8 cellular contexts compared by ENCODE assay signal in genomic region chr1:29197590-29197924, GRCh38. TPM values are rescaled to one million over a fixed set of nuclear protein-coding genes. Genes with fewer than 3 reads are reported as not detected.
DNase-seq lines count a peak whose midpoint lies in the region; ATAC-seq and TF ChIP-seq lines count a peak whose summit lies in the region.

No MANE protein-coding gene starts in this region.

- DNase-seq in heart left ventricle: no peak
- no peak for DNase-seq in cardiac septum (ENCODE audit: low spot score)
- DNase-seq in NCI-H1694 (lab: John Stamatoyannopoulos, UW): peak; percentile 1
- peak; percentile 50 for DNase-seq in activated CD4-positive, alpha-beta memory T cell treated with anti-CD3 and anti-CD28 coated beads for 36 hours
- peak; percentile 56 for DNase-seq in glomerular visceral epithelial cell (ENCODE audit: extremely low spot score)
- DNase-seq in testis: peak; percentile 58
- DNase-seq in posterior vena cava (ENCODE audit: low spot score): no peak
- DNase-seq in tibial nerve (ENCODE audit: low spot score in 2 of 2): no peak

- TF ChIP-seq EP300 in tibial nerve (IDR thresholded peaks at IDR 0.05): no peak

- H3K27me3 ChIP-seq in heart left ventricle (no peaks in the 10 kb centered on the region), testis (no peaks in the 10 kb centered on the region), tibial nerve (no peaks in the 10 kb centered on the region)

- no peaks in the 10 kb centered on the region for H3K27me3 Mint-ChIP-seq in activated CD4-positive, alpha-beta memory T cell treated with anti-CD3 and anti-CD28 coated beads for 36 hours

- H3K27ac ChIP-seq in heart left ventricle (peak overlapping the region in 1 of 12 donors; percentile 15), testis (no peak overlapping the region), tibial nerve (no peak overlapping the region)

- no peak overlapping the region for H3K27ac Mint-ChIP-seq in activated CD4-positive, alpha-beta memory T cell treated with anti-CD3 and anti-CD28 coated beads for 36 hours

- peaks cover 0 to 76% (median 60%) of the 10 kb centered on the region in 9 donors for H3K36me3 ChIP-seq in heart left ventricle
- no peaks in the 10 kb centered on the region for H3K36me3 ChIP-seq in testis (ENCODE audit: low read depth, missing control alignments)
- peaks cover 0 to 92% (median 4%) of the 10 kb centered on the region in 3 donors for H3K36me3 ChIP-seq in tibial nerve

- H3K9me3 ChIP-seq in heart left ventricle: no peaks in the 10 kb centered on the region
- no peaks in the 10 kb centered on the region for H3K9me3 ChIP-seq in testis
- no peaks in the 10 kb centered on the region for H3K9me3 ChIP-seq in tibial nerve

- peaks cover 3% of the 10 kb centered on the region for H3K4me1 Mint-ChIP-seq in activated CD4-positive, alpha-beta memory T cell treated with anti-CD3 and anti-CD28 coated beads for 36 hours (ENCODE audit: low read depth)

- H3K4me1 ChIP-seq in heart left ventricle (peaks cover 0 to 11% (median 7%) of the 10 kb centered on the region in 12 donors), testis (no peaks in the 10 kb centered on the region), tibial nerve (peaks cover 0 to 7% (median 6%) of the 10 kb centered on the region in 4 donors)

- H3K9me3 Mint-ChIP-seq in activated CD4-positive, alpha-beta memory T cell treated with anti-CD3 and anti-CD28 coated beads for 36 hours: no peaks in the 10 kb centered on the region

- ATAC-seq in heart left ventricle: peak; percentile 32 to 71 (median 62)

- H3K4me3 ChIP-seq in heart left ventricle (no peak overlapping the region), testis (no peak overlapping the region), tibial nerve (no peak overlapping the region)

- 80 to 86% (median 81%) methylated on average over 2 of the region's 2 CpGs for WGBS in heart left ventricle, 4 donors
- 96 to 98% methylated on average over 2 of the region's 2 CpGs for WGBS in testis, 2 donors
- WGBS in tibial nerve, 2 donors: 96% methylated on average over 2 of the region's 2 CpGs

- POLR2A ChIA-PET in activated CD4-positive, alpha-beta memory T cell treated with anti-CD3 and anti-CD28 coated beads for 36 hours (lab: Charles Lee): interaction anchor here (0.9 kb wide), 1 partner anchor 16 kb away, joined by 4 read pairs; the partner anchor contains the start of gene SRSF4

- TF ChIP-seq POLR2A in heart left ventricle (IDR thresholded peaks at IDR 0.05) (no peak), testis (IDR thresholded peaks at IDR 0.05) (no peak), tibial nerve (IDR thresholded peaks at IDR 0.05) (no peak)

- TF ChIP-seq CTCF in heart left ventricle (IDR thresholded peaks at IDR 0.05) (peak in 8 of 12 donors; percentile 18 to 40 (median 22)), testis (IDR thresholded peaks at IDR 0.05) (peak in 2 of 3 experiments; percentile 11 to 15), tibial nerve (IDR thresholded peaks at IDR 0.05) (peak in 1 of 5 experiments; percentile 30)

- CTCF ChIA-PET in activated CD4-positive, alpha-beta memory T cell treated with anti-CD3 and anti-CD28 coated beads for 36 hours (lab: Charles Lee): interaction anchor here (0.6 to 2.5 kb wide), 12 partner anchors 14 to 413 kb away, joined by 3 to 15 read pairs (median 4); partner anchors contain the start of gene SRSF4

- intact Hi-C loops in heart left ventricle (cut with DNase I): no loop called here
- intact Hi-C loops in cardiac septum (cut with DNase I): no loop called here
- intact Hi-C loops in activated CD4-positive, alpha-beta memory T cell treated with anti-CD3 and anti-CD28 coated beads for 36 hours (cut with micrococcal nuclease): loop anchor here (1.0 kb wide), 1 partner anchor 315 kb away; no protein-coding TSS in a partner anchor
- intact Hi-C loops in testis (cut with DNase I; ENCODE audit: low total_unique reads): no loop called here
- intact Hi-C loops in posterior vena cava (cut with DNase I): no loop called here

- H3K36me3 Mint-ChIP-seq in activated CD4-positive, alpha-beta memory T cell treated with anti-CD3 and anti-CD28 coated beads for 36 hours: peaks cover 27% of the 10 kb centered on the region

- no peak overlapping the region for H3K4me3 Mint-ChIP-seq in activated CD4-positive, alpha-beta memory T cell treated with anti-CD3 and anti-CD28 coated beads for 36 hours

RNA-seq across cellular contexts. Expression of gene SRSF4, which starts 15.9 kb away (rescaled TPM):
- total RNA-seq in heart left ventricle: 10 to 100 TPM; 40.4 to 54.6 (median 49.0) TPM
- polyA plus RNA-seq in heart left ventricle: 10 to 100 TPM; 41.6 to 53.2 TPM
- 54.8 TPM for total RNA-seq in cardiac septum
- total RNA-seq in activated CD4-positive, alpha-beta memory T cell treated with anti-CD3 and anti-CD28 coated beads for 36 hours: 100 to 1,000 TPM; 133 to 136 TPM
- 10 to 100 TPM; 77.1 to 81.7 TPM for total RNA-seq in testis
- 63.2 TPM for polyA plus RNA-seq in testis (ENCODE audit: insufficient read depth, low read depth, low replicate concordance)
- total RNA-seq in posterior vena cava: 10 to 100 TPM; 62.9 to 77.8 TPM
- total RNA-seq in tibial nerve: 10 to 100 TPM; 63.4 to 75.9 (median 69.1) TPM

RNA-seq across cellular contexts. Expression of gene MECR, which starts 33.2 kb away (rescaled TPM):
- total RNA-seq in heart left ventricle: 10 to 100 TPM; 19.6 to 37.4 (median 33.1) TPM
- 10 to 100 TPM; 24.2 to 34.4 TPM for polyA plus RNA-seq in heart left ventricle
- 29.9 TPM for total RNA-seq in cardiac septum
- 10 to 100 TPM; 34.7 to 37.2 TPM for total RNA-seq in activated CD4-positive, alpha-beta memory T cell treated with anti-CD3 and anti-CD28 coated beads for 36 hours
- 10 to 100 TPM; 37.3 to 38.9 TPM for total RNA-seq in testis
- polyA plus RNA-seq in testis (ENCODE audit: insufficient read depth, low read depth, low replicate concordance): 33.7 TPM
- total RNA-seq in posterior vena cava: 10 to 100 TPM; 13.9 to 20.0 TPM
- total RNA-seq in tibial nerve: 10 to 100 TPM; 18.8 to 34.2 (median 22.9) TPM

RNA-seq across cellular contexts. Expression of gene PTPRU, which starts 38.8 kb away (rescaled TPM):
- 10 to 100 TPM in 6 of 9 donors, 1 to 10 TPM in 3; 7.1 to 59.9 (median 16.2) TPM for total RNA-seq in heart left ventricle
- 10 to 100 TPM; 13.8 to 25.9 TPM for polyA plus RNA-seq in heart left ventricle
- 6.6 TPM for total RNA-seq in cardiac septum
- total RNA-seq in activated CD4-positive, alpha-beta memory T cell treated with anti-CD3 and anti-CD28 coated beads for 36 hours: under 1 TPM; 0.17 to 0.85 TPM
- total RNA-seq in testis: 10 to 100 TPM; 21.7 to 39.1 TPM
- 13.3 TPM for polyA plus RNA-seq in testis (ENCODE audit: insufficient read depth, low read depth, low replicate concordance)
- 10 to 100 TPM; 12.3 to 16.5 TPM for total RNA-seq in posterior vena cava
- total RNA-seq in tibial nerve: 10 to 100 TPM; 52.1 to 75.6 (median 63.7) TPM

Comparison
In these comparisons a context has a peak if more than half of its experiments do, and no peak if none do; other contexts are left out.
1. DNase-seq: peak in NCI-H1694 (single experiment), activated CD4-positive, alpha-beta memory T cell treated with anti-CD3 and anti-CD28 coated beads for 36 hours (single experiment), glomerular visceral epithelial cell (single experiment) and testis (single experiment); none in heart left ventricle (0 of 5), cardiac septum (single experiment), posterior vena cava (single experiment) and tibial nerve (0 of 2).